In the genomic region with DNA sequence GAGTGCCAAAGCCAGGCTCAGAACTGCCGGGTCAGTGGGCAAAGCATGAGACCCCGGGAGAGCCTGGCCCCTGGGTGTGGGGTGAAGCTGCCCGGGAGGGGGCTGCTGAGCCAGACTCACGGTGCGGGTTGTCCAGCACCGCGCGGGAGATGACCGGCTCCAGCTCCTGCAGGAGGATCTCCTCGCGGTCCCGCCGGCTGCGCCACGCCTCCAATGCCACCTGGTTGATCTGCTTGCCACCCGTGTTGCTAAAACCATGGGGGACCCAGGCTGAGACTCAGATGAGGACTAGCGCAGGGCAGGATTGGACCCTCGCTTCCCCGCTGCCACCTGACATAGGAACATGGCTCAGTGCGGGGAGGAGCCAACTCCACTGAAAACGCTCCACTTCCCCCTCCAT, we compare ENCODE assay signal across 1 cellular context.
TF ChIP-seq lines count a peak whose summit lies in the region.

No MANE protein-coding gene starts in this region.

TF ChIP-seq in GM12878, 131 proteins besides CTCF, POLR2A, EP300 and RAD21:
- TF ChIP-seq CHD1 (IDR thresholded peaks at IDR 0.05; ENCODE audit: low read depth, low read length) (no peak), ESRRA (IDR thresholded peaks at IDR 0.05; ENCODE audit: low read length) (no peak), TCF3 (IDR thresholded peaks at IDR 0.05; ENCODE audit: borderline replicate concordance, insufficient read depth, low read depth, low read length) (no peak), ATF3 (IDR thresholded peaks at IDR 0.05; ENCODE audit: borderline replicate concordance, extremely low read depth, low read depth, low read length) (no peak), FOXM1 (IDR thresholded peaks at IDR 0.05; ENCODE audit: low read depth, low read length) (no peak), ZNF384 (IDR thresholded peaks at IDR 0.05; ENCODE audit: borderline replicate concordance, low read depth, low read length) (no peak), IRF3 (IDR thresholded peaks at IDR 0.05) (no peak), JUND (IDR thresholded peaks at IDR 0.05; ENCODE audit: low read depth, low read length) (no peak), CEBPB (IDR thresholded peaks at IDR 0.05; ENCODE audit: borderline replicate concordance in 1 of 2, low read depth in 2 of 2, low read length in 2 of 2) (no peak), NR2C1 (IDR thresholded peaks at IDR 0.05) (no peak), ELK1 (IDR thresholded peaks at IDR 0.05; ENCODE audit: low read depth, low read length) (no peak), RB1 (IDR thresholded peaks at IDR 0.05; ENCODE audit: borderline replicate concordance) (no peak), GATAD2B (conservative IDR thresholded peaks at IDR 0.05; ENCODE audit: low read depth) (no peak)
- TF ChIP-seq, protein P1, sequence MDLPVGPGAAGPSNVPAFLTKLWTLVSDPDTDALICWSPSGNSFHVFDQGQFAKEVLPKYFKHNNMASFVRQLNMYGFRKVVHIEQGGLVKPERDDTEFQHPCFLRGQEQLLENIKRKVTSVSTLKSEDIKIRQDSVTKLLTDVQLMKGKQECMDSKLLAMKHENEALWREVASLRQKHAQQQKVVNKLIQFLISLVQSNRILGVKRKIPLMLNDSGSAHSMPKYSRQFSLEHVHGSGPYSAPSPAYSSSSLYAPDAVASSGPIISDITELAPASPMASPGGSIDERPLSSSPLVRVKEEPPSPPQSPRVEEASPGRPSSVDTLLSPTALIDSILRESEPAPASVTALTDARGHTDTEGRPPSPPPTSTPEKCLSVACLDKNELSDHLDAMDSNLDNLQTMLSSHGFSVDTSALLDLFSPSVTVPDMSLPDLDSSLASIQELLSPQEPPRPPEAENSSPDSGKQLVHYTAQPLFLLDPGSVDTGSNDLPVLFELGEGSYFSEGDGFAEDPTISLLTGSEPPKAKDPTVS (IDR thresholded peaks at IDR 0.05; ENCODE audit: low read depth, low read length), result no peak
